19 cellular contexts compared by ENCODE assay signal in genomic region chr9:36906492-36906891, GRCh38.
"Had no signal": no experiment of that assay in that cellular context is flagged by ENCODE, and none has a peak within 500 bp of the region (broad histone marks: within the 10 kb centered on the region; RNA-seq: fewer than 3 reads in every experiment).

No MANE protein-coding gene starts in this region.

- H3K36me3 ChIP-seq: esophagus muscularis mucosa, gastrocnemius medialis, heart right ventricle, left lung, lower lobe of right lung, neutrophil had no signal

- H3K4me3 ChIP-seq: dorsolateral prefrontal cortex, esophagus muscularis mucosa, gastrocnemius medialis, heart right ventricle, left lung, lower lobe of right lung had no signal

- H3K9me3 ChIP-seq: esophagus muscularis mucosa, gastrocnemius medialis, heart right ventricle, left lung, lower lobe of right lung, neutrophil had no signal

- H3K27me3 ChIP-seq: gastrocnemius medialis had no signal

- H3K9me3 Mint-ChIP-seq: naive thymus-derived CD8-positive, alpha-beta T cell had no signal

- H3K4me3 Mint-ChIP-seq: naive thymus-derived CD8-positive, alpha-beta T cell had no signal

- H3K27ac ChIP-seq: dorsolateral prefrontal cortex, epithelial cell of prostate, esophagus muscularis mucosa, gastrocnemius medialis, heart right ventricle, left lung, lower lobe of right lung, neutrophil had no signal

- H3K4me1 Mint-ChIP-seq: naive thymus-derived CD8-positive, alpha-beta T cell had no signal

- FAIRE-seq: islet of Langerhans had no signal

- ATAC-seq: gastrocnemius medialis; heart right ventricle; left lung; lower lobe of right lung; naive thymus-derived CD8-positive, alpha-beta T cell; sciatic nerve had no signal

- DNase-seq: cortex of kidney; dorsolateral prefrontal cortex; effector memory CD4-positive, alpha-beta T cell; gastrocnemius medialis; heart right ventricle; hypothalamus; lower lobe of right lung; mesenchymal stem cell; naive thymus-derived CD8-positive, alpha-beta T cell; stimulated activated CD4-positive, alpha-beta T cell treated with anti-CD3 and anti-CD28 coated beads, Interleukin-2, amount 100 ng/mL, for 24 hours; stimulated activated CD4-positive, alpha-beta T cell treated with anti-CD3 and anti-CD28 coated beads, Interleukin-4, amount 100 ng/mL, for 4 hours; stimulated activated naive CD4-positive, alpha-beta T cell treated with Interleukin-2 at 50 U/mL for 16 hours; trophoblast cell had no signal

- H3K4me1 ChIP-seq: esophagus muscularis mucosa, gastrocnemius medialis, heart right ventricle, left lung, lower lobe of right lung had no signal

- H3K27ac Mint-ChIP-seq: naive thymus-derived CD8-positive, alpha-beta T cell had no signal
